In the genomic region with DNA sequence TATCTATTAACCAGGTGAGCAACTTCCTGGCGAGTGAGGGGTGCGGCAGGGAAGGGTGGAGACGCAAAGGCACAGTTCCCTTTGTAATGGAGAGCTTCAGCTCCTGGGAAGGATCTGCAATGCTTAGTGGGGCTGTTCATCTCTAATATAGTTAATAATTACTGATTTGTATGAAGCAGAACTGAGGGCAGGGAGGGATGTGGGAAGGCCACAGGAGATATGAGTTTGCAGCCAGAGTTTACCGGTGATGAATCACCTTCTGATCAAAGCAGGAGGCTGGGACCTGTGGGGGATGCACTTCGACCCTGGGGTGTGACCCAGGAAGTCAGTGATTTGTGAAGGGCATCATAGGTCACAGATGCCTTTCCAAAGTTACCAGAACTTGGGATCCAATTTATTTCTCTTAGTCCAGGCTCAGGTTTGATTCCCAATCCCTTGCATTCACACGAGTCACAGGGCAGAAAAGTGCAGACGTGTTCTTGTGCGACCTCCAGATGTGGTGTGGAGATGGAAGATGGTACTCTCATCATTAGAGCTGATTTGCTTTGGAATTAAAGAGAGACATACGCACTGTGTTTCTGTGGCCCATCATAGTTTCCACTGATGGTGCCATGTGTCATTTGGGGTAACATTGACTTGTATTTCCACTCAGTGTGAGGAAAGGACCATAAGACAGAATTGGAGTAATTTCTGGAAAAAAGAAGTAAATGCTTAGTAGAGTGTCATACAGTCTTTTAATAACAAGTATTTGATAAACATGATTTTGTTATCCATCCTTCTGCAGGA, we compare ENCODE assay signal across 1 cellular context.
TF ChIP-seq lines count a peak whose summit lies in the region.

No MANE protein-coding gene starts in this region.

TF ChIP-seq in HepG2, 621 proteins besides CTCF, POLR2A, EP300 and RAD21 (continued from another document):
- TF ChIP-seq, protein P1, sequence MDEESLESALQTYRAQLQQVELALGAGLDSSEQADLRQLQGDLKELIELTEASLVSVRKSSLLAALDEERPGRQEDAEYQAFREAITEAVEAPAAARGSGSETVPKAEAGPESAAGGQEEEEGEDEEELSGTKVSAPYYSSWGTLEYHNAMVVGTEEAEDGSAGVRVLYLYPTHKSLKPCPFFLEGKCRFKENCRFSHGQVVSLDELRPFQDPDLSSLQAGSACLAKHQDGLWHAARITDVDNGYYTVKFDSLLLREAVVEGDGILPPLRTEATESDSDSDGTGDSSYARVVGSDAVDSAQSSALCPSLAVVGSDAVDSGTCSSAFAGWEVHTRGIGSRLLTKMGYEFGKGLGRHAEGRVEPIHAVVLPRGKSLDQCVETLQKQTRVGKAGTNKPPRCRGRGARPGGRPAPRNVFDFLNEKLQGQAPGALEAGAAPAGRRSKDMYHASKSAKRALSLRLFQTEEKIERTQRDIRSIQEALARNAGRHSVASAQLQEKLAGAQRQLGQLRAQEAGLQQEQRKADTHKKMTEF (CRISPR knock-in tag; IDR thresholded peaks at IDR 0.05) = peak; percentile 74
- TF ChIP-seq, protein P2, sequence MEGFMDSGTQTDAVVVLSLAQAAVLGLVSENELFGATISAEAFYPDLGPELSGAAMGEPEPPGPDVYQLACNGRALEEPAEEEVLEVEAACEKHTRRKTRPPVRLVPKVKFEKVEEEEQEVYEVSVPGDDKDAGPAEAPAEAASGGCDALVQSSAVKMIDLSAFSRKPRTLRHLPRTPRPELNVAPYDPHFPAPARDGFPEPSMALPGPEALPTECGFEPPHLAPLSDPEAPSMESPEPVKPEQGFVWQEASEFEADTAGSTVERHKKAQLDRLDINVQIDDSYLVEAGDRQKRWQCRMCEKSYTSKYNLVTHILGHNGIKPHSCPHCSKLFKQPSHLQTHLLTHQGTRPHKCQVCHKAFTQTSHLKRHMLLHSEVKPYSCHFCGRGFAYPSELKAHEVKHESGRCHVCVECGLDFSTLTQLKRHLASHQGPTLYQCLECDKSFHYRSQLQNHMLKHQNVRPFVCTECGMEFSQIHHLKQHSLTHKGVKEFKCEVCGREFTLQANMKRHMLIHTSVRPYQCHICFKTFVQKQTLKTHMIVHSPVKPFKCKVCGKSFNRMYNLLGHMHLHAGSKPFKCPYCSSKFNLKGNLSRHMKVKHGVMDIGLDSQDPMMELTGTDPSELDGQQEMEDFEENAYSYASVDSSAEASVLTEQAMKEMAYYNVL (CRISPR knock-in tag; IDR thresholded peaks at IDR 0.05; ENCODE audit: borderline replicate concordance) = peak; percentile 50; the same call in 1 of the 2 replicates
- peak; percentile 90 for TF ChIP-seq TBX2 (CRISPR knock-in tag; IDR thresholded peaks at IDR 0.05; ENCODE audit: borderline replicate concordance)
- no peak for TF ChIP-seq RBM39 (IDR thresholded peaks at IDR 0.05; ENCODE audit: low read depth, low read length, poor library complexity, severe bottlenecking)
- TF ChIP-seq, protein P3, sequence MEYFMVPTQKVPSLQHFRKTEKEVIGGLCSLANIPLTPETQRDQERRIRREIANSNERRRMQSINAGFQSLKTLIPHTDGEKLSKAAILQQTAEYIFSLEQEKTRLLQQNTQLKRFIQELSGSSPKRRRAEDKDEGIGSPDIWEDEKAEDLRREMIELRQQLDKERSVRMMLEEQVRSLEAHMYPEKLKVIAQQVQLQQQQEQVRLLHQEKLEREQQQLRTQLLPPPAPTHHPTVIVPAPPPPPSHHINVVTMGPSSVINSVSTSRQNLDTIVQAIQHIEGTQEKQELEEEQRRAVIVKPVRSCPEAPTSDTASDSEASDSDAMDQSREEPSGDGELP (IDR thresholded peaks at IDR 0.05; ENCODE audit: borderline replicate concordance, low read depth) = peak; percentile 36; the same call in 1 of the 2 replicates
- TF ChIP-seq, protein P4, sequence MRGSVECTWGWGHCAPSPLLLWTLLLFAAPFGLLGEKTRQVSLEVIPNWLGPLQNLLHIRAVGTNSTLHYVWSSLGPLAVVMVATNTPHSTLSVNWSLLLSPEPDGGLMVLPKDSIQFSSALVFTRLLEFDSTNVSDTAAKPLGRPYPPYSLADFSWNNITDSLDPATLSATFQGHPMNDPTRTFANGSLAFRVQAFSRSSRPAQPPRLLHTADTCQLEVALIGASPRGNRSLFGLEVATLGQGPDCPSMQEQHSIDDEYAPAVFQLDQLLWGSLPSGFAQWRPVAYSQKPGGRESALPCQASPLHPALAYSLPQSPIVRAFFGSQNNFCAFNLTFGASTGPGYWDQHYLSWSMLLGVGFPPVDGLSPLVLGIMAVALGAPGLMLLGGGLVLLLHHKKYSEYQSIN (CRISPR knock-in tag; IDR thresholded peaks at IDR 0.05; ENCODE audit: borderline replicate concordance) = no peak
- no peak for TF ChIP-seq AKAP8 (CRISPR knock-in tag; IDR thresholded peaks at IDR 0.05)
- TF ChIP-seq DNMT1 (CRISPR knock-in tag; IDR thresholded peaks at IDR 0.05) = no peak
- no peak for TF ChIP-seq ATF1 (CRISPR knock-in tag; IDR thresholded peaks at IDR 0.05)
- TF ChIP-seq SIX4 (CRISPR knock-in tag; IDR thresholded peaks at IDR 0.05) = peak; percentile 31; the same call in 1 of the 2 replicates
- TF ChIP-seq KLF9 (CRISPR knock-in tag; IDR thresholded peaks at IDR 0.05; ENCODE audit: low read depth) = no peak
- no peak for TF ChIP-seq CHD2 (IDR thresholded peaks at IDR 0.05; ENCODE audit: low read depth, low read length)
- no peak for TF ChIP-seq GABPA (IDR thresholded peaks at IDR 0.05; ENCODE audit: low read depth, low read length)
- TF ChIP-seq GABPA (CRISPR knock-in tag; IDR thresholded peaks at IDR 0.05; ENCODE audit: low read depth) = peak; percentile 61
- peak; percentile 72 for TF ChIP-seq DPF2 (CRISPR knock-in tag; IDR thresholded peaks at IDR 0.05; ENCODE audit: borderline replicate concordance, low read depth)
- TF ChIP-seq ARHGAP35 (CRISPR knock-in tag; IDR thresholded peaks at IDR 0.05; ENCODE audit: borderline replicate concordance) = no peak
- peak; percentile 93 for TF ChIP-seq TCF7 (IDR thresholded peaks at IDR 0.05; ENCODE audit: low read depth)
- 0 out of 2 replicates have a peak, but pooled peaks have one; percentile 61 for TF ChIP-seq ZNF878 (CRISPR knock-in tag; IDR thresholded peaks at IDR 0.05)
- peak; percentile 24; the same call in 1 of the 2 replicates for TF ChIP-seq ZKSCAN8 (CRISPR knock-in tag; IDR thresholded peaks at IDR 0.05; ENCODE audit: borderline replicate concordance)
- peak; percentile 99 for TF ChIP-seq SALL1 (CRISPR knock-in tag; IDR thresholded peaks at IDR 0.05)
- peak; percentile 84 for TF ChIP-seq PHF21A (CRISPR knock-in tag; IDR thresholded peaks at IDR 0.05)
- TF ChIP-seq, protein P5, sequence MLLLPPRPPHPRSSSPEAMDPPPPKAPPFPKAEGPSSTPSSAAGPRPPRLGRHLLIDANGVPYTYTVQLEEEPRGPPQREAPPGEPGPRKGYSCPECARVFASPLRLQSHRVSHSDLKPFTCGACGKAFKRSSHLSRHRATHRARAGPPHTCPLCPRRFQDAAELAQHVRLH (CRISPR knock-in tag; IDR thresholded peaks at IDR 0.05; ENCODE audit: borderline replicate concordance, low read depth) = peak; percentile 52; the same call in 1 of the 2 replicates
- TF ChIP-seq ZNF432 (CRISPR knock-in tag; IDR thresholded peaks at IDR 0.05; ENCODE audit: borderline replicate concordance) = no peak
- TF ChIP-seq, protein P6, sequence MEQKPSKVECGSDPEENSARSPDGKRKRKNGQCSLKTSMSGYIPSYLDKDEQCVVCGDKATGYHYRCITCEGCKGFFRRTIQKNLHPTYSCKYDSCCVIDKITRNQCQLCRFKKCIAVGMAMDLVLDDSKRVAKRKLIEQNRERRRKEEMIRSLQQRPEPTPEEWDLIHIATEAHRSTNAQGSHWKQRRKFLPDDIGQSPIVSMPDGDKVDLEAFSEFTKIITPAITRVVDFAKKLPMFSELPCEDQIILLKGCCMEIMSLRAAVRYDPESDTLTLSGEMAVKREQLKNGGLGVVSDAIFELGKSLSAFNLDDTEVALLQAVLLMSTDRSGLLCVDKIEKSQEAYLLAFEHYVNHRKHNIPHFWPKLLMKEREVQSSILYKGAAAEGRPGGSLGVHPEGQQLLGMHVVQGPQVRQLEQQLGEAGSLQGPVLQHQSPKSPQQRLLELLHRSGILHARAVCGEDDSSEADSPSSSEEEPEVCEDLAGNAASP (CRISPR knock-in tag; IDR thresholded peaks at IDR 0.05; ENCODE audit: borderline replicate concordance) = peak; percentile 92
- TF ChIP-seq PHF5A (CRISPR knock-in tag; IDR thresholded peaks at IDR 0.05; ENCODE audit: low read depth, unreplicated experiment) = peak; percentile 48
- TF ChIP-seq, protein P7, sequence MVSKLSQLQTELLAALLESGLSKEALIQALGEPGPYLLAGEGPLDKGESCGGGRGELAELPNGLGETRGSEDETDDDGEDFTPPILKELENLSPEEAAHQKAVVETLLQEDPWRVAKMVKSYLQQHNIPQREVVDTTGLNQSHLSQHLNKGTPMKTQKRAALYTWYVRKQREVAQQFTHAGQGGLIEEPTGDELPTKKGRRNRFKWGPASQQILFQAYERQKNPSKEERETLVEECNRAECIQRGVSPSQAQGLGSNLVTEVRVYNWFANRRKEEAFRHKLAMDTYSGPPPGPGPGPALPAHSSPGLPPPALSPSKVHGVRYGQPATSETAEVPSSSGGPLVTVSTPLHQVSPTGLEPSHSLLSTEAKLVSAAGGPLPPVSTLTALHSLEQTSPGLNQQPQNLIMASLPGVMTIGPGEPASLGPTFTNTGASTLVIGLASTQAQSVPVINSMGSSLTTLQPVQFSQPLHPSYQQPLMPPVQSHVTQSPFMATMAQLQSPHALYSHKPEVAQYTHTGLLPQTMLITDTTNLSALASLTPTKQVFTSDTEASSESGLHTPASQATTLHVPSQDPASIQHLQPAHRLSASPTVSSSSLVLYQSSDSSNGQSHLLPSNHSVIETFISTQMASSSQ (IDR thresholded peaks at IDR 0.05; ENCODE audit: low read depth) = peak; percentile 91
- TF ChIP-seq, protein P7 (CRISPR knock-in tag; IDR thresholded peaks at IDR 0.05; ENCODE audit: borderline replicate concordance) = peak; percentile 95
- TF ChIP-seq ZBTB7B (CRISPR knock-in tag; IDR thresholded peaks at IDR 0.05) = peak; percentile 73; the same call in 1 of the 2 replicates
- TF ChIP-seq, protein P8, sequence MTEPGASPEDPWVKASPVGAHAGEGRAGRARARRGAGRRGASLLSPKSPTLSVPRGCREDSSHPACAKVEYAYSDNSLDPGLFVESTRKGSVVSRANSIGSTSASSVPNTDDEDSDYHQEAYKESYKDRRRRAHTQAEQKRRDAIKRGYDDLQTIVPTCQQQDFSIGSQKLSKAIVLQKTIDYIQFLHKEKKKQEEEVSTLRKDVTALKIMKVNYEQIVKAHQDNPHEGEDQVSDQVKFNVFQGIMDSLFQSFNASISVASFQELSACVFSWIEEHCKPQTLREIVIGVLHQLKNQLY (CRISPR knock-in tag; IDR thresholded peaks at IDR 0.05) = peak; percentile 70
- 0 out of 2 replicates have a peak, but pooled peaks have one; percentile 54 for TF ChIP-seq ZNF780A (CRISPR knock-in tag; IDR thresholded peaks at IDR 0.05)
- TF ChIP-seq KAT8 (CRISPR knock-in tag; IDR thresholded peaks at IDR 0.05) = peak; percentile 49; the same call in 1 of the 2 replicates
- TF ChIP-seq HNF4G (IDR thresholded peaks at IDR 0.05; ENCODE audit: borderline replicate concordance, low read depth, low read length) = peak; percentile 84; the same call in 1 of the 2 replicates
- TF ChIP-seq HNF4G (CRISPR knock-in tag; IDR thresholded peaks at IDR 0.05; ENCODE audit: borderline replicate concordance, low read depth) = peak; percentile 73; the same call in 1 of the 2 replicates
- peak; percentile 95 for TF ChIP-seq NR2F6 (IDR thresholded peaks at IDR 0.05)
- peak; percentile 99 for TF ChIP-seq NR2F6 (CRISPR knock-in tag; IDR thresholded peaks at IDR 0.05)
- TF ChIP-seq, protein P9, sequence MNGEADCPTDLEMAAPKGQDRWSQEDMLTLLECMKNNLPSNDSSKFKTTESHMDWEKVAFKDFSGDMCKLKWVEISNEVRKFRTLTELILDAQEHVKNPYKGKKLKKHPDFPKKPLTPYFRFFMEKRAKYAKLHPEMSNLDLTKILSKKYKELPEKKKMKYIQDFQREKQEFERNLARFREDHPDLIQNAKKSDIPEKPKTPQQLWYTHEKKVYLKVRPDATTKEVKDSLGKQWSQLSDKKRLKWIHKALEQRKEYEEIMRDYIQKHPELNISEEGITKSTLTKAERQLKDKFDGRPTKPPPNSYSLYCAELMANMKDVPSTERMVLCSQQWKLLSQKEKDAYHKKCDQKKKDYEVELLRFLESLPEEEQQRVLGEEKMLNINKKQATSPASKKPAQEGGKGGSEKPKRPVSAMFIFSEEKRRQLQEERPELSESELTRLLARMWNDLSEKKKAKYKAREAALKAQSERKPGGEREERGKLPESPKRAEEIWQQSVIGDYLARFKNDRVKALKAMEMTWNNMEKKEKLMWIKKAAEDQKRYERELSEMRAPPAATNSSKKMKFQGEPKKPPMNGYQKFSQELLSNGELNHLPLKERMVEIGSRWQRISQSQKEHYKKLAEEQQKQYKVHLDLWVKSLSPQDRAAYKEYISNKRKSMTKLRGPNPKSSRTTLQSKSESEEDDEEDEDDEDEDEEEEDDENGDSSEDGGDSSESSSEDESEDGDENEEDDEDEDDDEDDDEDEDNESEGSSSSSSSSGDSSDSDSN (CRISPR knock-in tag; IDR thresholded peaks at IDR 0.05) = no peak
- TF ChIP-seq KLF16 (CRISPR knock-in tag; IDR thresholded peaks at IDR 0.05) = peak in 1 of 2 experiments; percentile 52; a peak in 1 of 4 replicates
- TF ChIP-seq SOX5 (CRISPR knock-in tag; IDR thresholded peaks at IDR 0.05; ENCODE audit: borderline replicate concordance) = peak; percentile 77; the same call in 1 of the 2 replicates
